1 cellular context compared by ENCODE assay signal in genomic region chr11:118980191-118980881, GRCh38.
TF ChIP-seq lines count a peak whose summit lies in the region.

No MANE protein-coding gene starts in this region.

TF ChIP-seq in H1, 55 proteins besides CTCF, POLR2A, EP300 and RAD21:
- no peak for TF ChIP-seq TAF1 (IDR thresholded peaks at IDR 0.05; ENCODE audit: low read depth, low read length)
- TF ChIP-seq, protein P1, sequence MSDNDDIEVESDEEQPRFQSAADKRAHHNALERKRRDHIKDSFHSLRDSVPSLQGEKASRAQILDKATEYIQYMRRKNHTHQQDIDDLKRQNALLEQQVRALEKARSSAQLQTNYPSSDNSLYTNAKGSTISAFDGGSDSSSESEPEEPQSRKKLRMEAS (IDR thresholded peaks at IDR 0.05): peak; percentile 81
- TF ChIP-seq RXRA (IDR thresholded peaks at IDR 0.05; ENCODE audit: insufficient read depth, low read depth, low read length): no peak
- TF ChIP-seq MAFK (IDR thresholded peaks at IDR 0.05; ENCODE audit: low read depth, low read length): no peak
- no peak for TF ChIP-seq HDAC6 (IDR thresholded peaks at IDR 0.05; ENCODE audit: low read depth, low read length)
- TF ChIP-seq CBX8 (IDR thresholded peaks at IDR 0.05; ENCODE audit: borderline replicate concordance, low read depth, low read length): no peak
- no peak for TF ChIP-seq SAP30 (IDR thresholded peaks at IDR 0.05; ENCODE audit: insufficient read depth, insufficient replicate concordance, low read length)
- peak; percentile 29; the same call in 1 of the 2 replicates for TF ChIP-seq USF2 (IDR thresholded peaks at IDR 0.05; ENCODE audit: low read length)
- TF ChIP-seq CHD1 (IDR thresholded peaks at IDR 0.05; ENCODE audit: low read depth, low read length): no peak
- TF ChIP-seq, protein P2, sequence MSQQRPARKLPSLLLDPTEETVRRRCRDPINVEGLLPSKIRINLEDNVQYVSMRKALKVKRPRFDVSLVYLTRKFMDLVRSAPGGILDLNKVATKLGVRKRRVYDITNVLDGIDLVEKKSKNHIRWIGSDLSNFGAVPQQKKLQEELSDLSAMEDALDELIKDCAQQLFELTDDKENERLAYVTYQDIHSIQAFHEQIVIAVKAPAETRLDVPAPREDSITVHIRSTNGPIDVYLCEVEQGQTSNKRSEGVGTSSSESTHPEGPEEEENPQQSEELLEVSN (IDR thresholded peaks at IDR 0.05): peak; percentile 32; the same call in 1 of the 2 replicates
- TF ChIP-seq GTF2F1 (IDR thresholded peaks at IDR 0.05; ENCODE audit: borderline replicate concordance, low read depth, low read length): no peak
- TF ChIP-seq CHD2 (IDR thresholded peaks at IDR 0.05; ENCODE audit: low read length): no peak
- no peak for TF ChIP-seq TEAD4 (IDR thresholded peaks at IDR 0.05; ENCODE audit: low read depth, low read length)
